ENCODE assay signal across 18 cellular contexts in genomic region chr3:12886736-12887135, GRCh38. TPM values are rescaled to one million over a fixed set of nuclear protein-coding genes. Genes with fewer than 3 reads are reported as not detected.
DNase-seq lines count a peak whose midpoint lies in the region; ATAC-seq and TF ChIP-seq lines count a peak whose summit lies in the region.
"Had no signal": no experiment of that assay in that cellular context is flagged by ENCODE, and none has a peak within 500 bp of the region (broad histone marks: within the 10 kb centered on the region; RNA-seq: fewer than 3 reads in every experiment).

No MANE protein-coding gene starts in this region.

- POLR2A ChIA-PET in CD8-positive, alpha-beta T cell (lab: Charles Lee) = interaction anchor here (1.3 kb wide), 1 partner anchor 593 kb away, joined by 3 read pairs; no protein-coding TSS in a partner anchor

- peaks cover 4% of the 10 kb centered on the region for H3K27me3 ChIP-seq in CD8-positive, alpha-beta T cell (ENCODE audit: insufficient read depth, low read length)
- H3K27me3 ChIP-seq in OCI-LY3 (ENCODE audit: low read depth, low read length) = peaks cover 49% of the 10 kb centered on the region
- peaks cover 15% of the 10 kb centered on the region for H3K27me3 ChIP-seq in lower lobe of right lung (ENCODE audit: low read depth)

- peaks cover 11% of the 10 kb centered on the region for H3K4me1 Mint-ChIP-seq in CD8-positive, alpha-beta T cell (ENCODE audit: low read depth)
- H3K4me1 Mint-ChIP-seq in mesothelial cell of epicardium = peaks cover 2% of the 10 kb centered on the region

- no peaks in the 10 kb centered on the region for H3K9me3 Mint-ChIP-seq in CD8-positive, alpha-beta T cell
- H3K9me3 Mint-ChIP-seq in mesothelial cell of epicardium = no peaks in the 10 kb centered on the region
- H3K9me3 Mint-ChIP-seq: CD4-positive, alpha-beta memory T cell; neural crest cell had no signal

- H3K4me2 ChIP-seq in OCI-LY3 (ENCODE audit: low read length) = peak overlapping the region; percentile 93
- H3K4me2 ChIP-seq: PC-9 had no signal

- no peak for ATAC-seq in CD8-positive, alpha-beta T cell
- ATAC-seq in lower lobe of right lung = no peak
- ATAC-seq in sciatic nerve = peak; percentile 20
- ATAC-seq: HCT116, left lung, right cardiac atrium had no signal

- H3K36me3 Mint-ChIP-seq in CD8-positive, alpha-beta T cell = no peaks in the 10 kb centered on the region
- no peaks in the 10 kb centered on the region for H3K36me3 Mint-ChIP-seq in mesothelial cell of epicardium
- H3K36me3 Mint-ChIP-seq: CD4-positive, alpha-beta memory T cell had no signal

- no peaks in the 10 kb centered on the region for H3K79me2 ChIP-seq in OCI-LY3 (ENCODE audit: low read length)

- H3K9me3 ChIP-seq in CD8-positive, alpha-beta T cell (ENCODE audit: low read length) = no peaks in the 10 kb centered on the region
- H3K9me3 ChIP-seq in OCI-LY3 (ENCODE audit: insufficient read depth, low read length) (no peaks in the 10 kb centered on the region), lower lobe of right lung (no peaks in the 10 kb centered on the region)
- H3K9me3 ChIP-seq: left lung had no signal

- peaks cover 17% of the 10 kb centered on the region for H3K4me1 ChIP-seq in CD8-positive, alpha-beta T cell (ENCODE audit: insufficient read depth, low read length)
- H3K4me1 ChIP-seq in OCI-LY3 (ENCODE audit: low read length) = peaks cover 49% of the 10 kb centered on the region
- H3K4me1 ChIP-seq in lower lobe of right lung = peaks cover 3% of the 10 kb centered on the region

- no peaks in the 10 kb centered on the region for H4K20me1 ChIP-seq in OCI-LY3 (ENCODE audit: insufficient read depth, low read length)

- intact Hi-C loops in CD8-positive, alpha-beta T cell (cut with DNase I, micrococcal nuclease) = no loop called here
- intact Hi-C loops in lower lobe of right lung (cut with DNase I) (no loop called here), sciatic nerve (cut with DNase I) (no loop called here)

- H3K27me3 Mint-ChIP-seq in CD8-positive, alpha-beta T cell (ENCODE audit: low read depth) = peaks cover 20% of the 10 kb centered on the region
- H3K27me3 Mint-ChIP-seq in mesothelial cell of epicardium (ENCODE audit: low read depth) = peaks cover 46% of the 10 kb centered on the region

- H3K9ac ChIP-seq in OCI-LY3 (ENCODE audit: low read length) = no peak overlapping the region

- H3K27ac ChIP-seq in CD8-positive, alpha-beta T cell (ENCODE audit: low read depth, low read length) = no peak overlapping the region
- H3K27ac ChIP-seq in OCI-LY3 (ENCODE audit: low read length) (no peak overlapping the region), lower lobe of right lung (no peak overlapping the region)
- H3K27ac ChIP-seq: brain microvascular endothelial cell, left lung, PC-9 had no signal

- no peak for DNase-seq in CD8-positive, alpha-beta T cell
- DNase-seq in lower lobe of right lung = peak; percentile 36
- no peak for DNase-seq in sciatic nerve (ENCODE audit: low spot score)
- DNase-seq in mesothelial cell of epicardium (ENCODE audit: low spot score in 2 of 2, unreplicated experiment in 2 of 2) = no peak
- no peak for DNase-seq in NOMO-1 (lab: John Stamatoyannopoulos, UW; ENCODE audit: unreplicated experiment in 2 of 2)
- DNase-seq in NCI-H2029 (lab: John Stamatoyannopoulos, UW) = no peak
- DNase-seq: amniotic stem cell; brain microvascular endothelial cell; CD4-positive, alpha-beta memory T cell; GF-D8; left lung; PC-9; SHP77; stimulated activated naive B cell treated with anti-CD40 and anti-IgM and Interleukin-4, amounts not matched to agents 10 μg/mL and 1 μg/mL and 100 μg/mL, for 72 hours had no signal

- H3K4me3 ChIP-seq in CD8-positive, alpha-beta T cell (ENCODE audit: low read depth, low read length) = no peak overlapping the region
- H3K4me3 ChIP-seq in OCI-LY3 (ENCODE audit: low read length) (peak overlapping the region; percentile 73), lower lobe of right lung (no peak overlapping the region)
- H3K4me3 ChIP-seq: left lung, PC-9 had no signal

- no peaks in the 10 kb centered on the region for H3K36me3 ChIP-seq in CD8-positive, alpha-beta T cell (ENCODE audit: insufficient read depth, low read length)
- no peaks in the 10 kb centered on the region for H3K36me3 ChIP-seq in OCI-LY3 (replicated peaks; ENCODE audit: low read depth, low read length)
- no peaks in the 10 kb centered on the region for H3K36me3 ChIP-seq in lower lobe of right lung
- H3K36me3 ChIP-seq: brain microvascular endothelial cell, left lung had no signal

- no peak for TF ChIP-seq CTCF in CD8-positive, alpha-beta T cell (IDR thresholded peaks at IDR 0.05)
- TF ChIP-seq CTCF in OCI-LY3 (IDR thresholded peaks at IDR 0.05; ENCODE audit: low read depth, low read length) = no peak
- TF ChIP-seq CTCF in lower lobe of right lung (IDR thresholded peaks at IDR 0.05) = no peak
- no peak for TF ChIP-seq CTCF in mesothelial cell of epicardium (IDR thresholded peaks at IDR 0.05; ENCODE audit: unreplicated experiment)

- H3K27ac Mint-ChIP-seq in CD8-positive, alpha-beta T cell = no peak overlapping the region
- H3K27ac Mint-ChIP-seq in mesothelial cell of epicardium = no peak overlapping the region
- H3K27ac Mint-ChIP-seq: stimulated activated naive B cell treated with anti-CD40 and anti-IgM and Interleukin-4, amounts not matched to agents 10 μg/mL and 1 μg/mL and 100 μg/mL, for 72 hours had no signal

- CTCF ChIA-PET in CD8-positive, alpha-beta T cell (lab: Charles Lee) = interaction anchor here (1.3 to 2.0 kb wide), 4 partner anchors 9 to 19 kb away, joined by 3 to 11 read pairs (median 4); no protein-coding TSS in a partner anchor

- peak overlapping the region; percentile 63 for H3K4me3 Mint-ChIP-seq in CD8-positive, alpha-beta T cell
- H3K4me3 Mint-ChIP-seq in mesothelial cell of epicardium = no peak overlapping the region
- H3K4me3 Mint-ChIP-seq: neural crest cell had no signal

- H2AFZ ChIP-seq in OCI-LY3 (ENCODE audit: low read depth, low read length) = no peak overlapping the region
- H2AFZ ChIP-seq: PC-9 had no signal

RNA-seq across cellular contexts. Expression of gene RPL32, which starts 45.4 kb away (rescaled TPM):
- 1,000 to 10,000 TPM; 4,188 to 4,224 TPM for total RNA-seq in CD8-positive, alpha-beta T cell
- 1,243 TPM for total RNA-seq in lower lobe of right lung
- 1,417 TPM for total RNA-seq in sciatic nerve
- 1,710 to 1,896 TPM (median 1,851 TPM) in 3 replicates for total RNA-seq in mesothelial cell of epicardium
